8 cellular contexts compared by ENCODE assay signal in genomic region chr14:21510735-21511657, GRCh38. TPM values are rescaled to one million over a fixed set of nuclear protein-coding genes. Genes with fewer than 3 reads are reported as not detected.
A peak's percentile ranks its signal among the peaks of the same experiment; 100 is the strongest.
DNase-seq lines count a peak whose midpoint lies in the region; ATAC-seq and TF ChIP-seq lines count a peak whose summit lies in the region.

TSS of gene METTL3 (minus strand) at chr14:21511340. CDS start at chr14:21511223, 117 bp downstream.

- peak; percentile 100 for DNase-seq in NCI-H69 (lab: John Stamatoyannopoulos, UW)
- DNase-seq in activated CD4-positive, alpha-beta T cell treated with anti-CD3 and anti-CD28 coated beads, Interleukin-2, amount 10 ng/mL, durations not matched to agents 7 days and 5 days: peak; percentile 97
- peak; percentile 97 for DNase-seq in coronary artery (ENCODE audit: low spot score)
- DNase-seq in left colon: peak; percentile 95 to 98
- peak; percentile 94 for DNase-seq in stimulated activated CD4-positive, alpha-beta T cell treated with anti-CD3 and anti-CD28 coated beads, Interleukin-1b, Interleukin-23, amount 100 ng/mL, for 48 hours

- peak within 1 kb of the TSS; percentile 92 for H3K9ac ChIP-seq in BLaER1

- H3K27me3 ChIP-seq in BLaER1: no peaks in the 10 kb centered on the region

- intact Hi-C loops in left colon (cut with DNase I, micrococcal nuclease): no loop called here

- ATAC-seq in GM19328 (IDR thresholded peaks at IDR 0.05; ENCODE audit: unreplicated experiment) (peak; percentile 95), HG03520 (IDR thresholded peaks at IDR 0.05; ENCODE audit: unreplicated experiment) (peak; percentile 98), left colon (peak; percentile 97)

- peaks cover 32% of the 10 kb centered on the region for H3K36me3 Mint-ChIP-seq in activated CD4-positive, alpha-beta T cell treated with anti-CD3 and anti-CD28 coated beads, Interleukin-2, amount 10 ng/mL, durations not matched to agents 7 days and 5 days (ENCODE audit: low read depth)

- peaks cover 38% of the 10 kb centered on the region for H3K4me1 Mint-ChIP-seq in activated CD4-positive, alpha-beta T cell treated with anti-CD3 and anti-CD28 coated beads, Interleukin-2, amount 10 ng/mL, durations not matched to agents 7 days and 5 days

- TF ChIP-seq CTCF in coronary artery (IDR thresholded peaks at IDR 0.05): no peak

- H3K4me2 ChIP-seq in BLaER1: peak within 1 kb of the TSS; percentile 83

- H3K4me1 ChIP-seq in BLaER1: peaks cover 19% of the 10 kb centered on the region

- H3K27me3 Mint-ChIP-seq in activated CD4-positive, alpha-beta T cell treated with anti-CD3 and anti-CD28 coated beads, Interleukin-2, amount 10 ng/mL, durations not matched to agents 7 days and 5 days: peaks cover 3% of the 10 kb centered on the region

- H3K27ac ChIP-seq in BLaER1 (peak within 1 kb of the TSS; percentile 88), coronary artery (peak within 1 kb of the TSS; percentile 57 to 85)

- H3K4me3 Mint-ChIP-seq in activated CD4-positive, alpha-beta T cell treated with anti-CD3 and anti-CD28 coated beads, Interleukin-2, amount 10 ng/mL, durations not matched to agents 7 days and 5 days: peak within 1 kb of the TSS; percentile 99

- H3K4me3 ChIP-seq in BLaER1: peak within 1 kb of the TSS; percentile 85
- H3K4me3 ChIP-seq in coronary artery: peak within 1 kb of the TSS; percentile 98

- peaks cover 11% of the 10 kb centered on the region; the same call in 1 of the 2 replicates for H4K20me1 ChIP-seq in BLaER1

- CTCF ChIA-PET in activated CD4-positive, alpha-beta T cell treated with anti-CD3 and anti-CD28 coated beads, Interleukin-2, amount 10 ng/mL, durations not matched to agents 7 days and 5 days (lab: Charles Lee): interaction anchor here (0.6 to 4.0 kb wide), 12 partner anchors 9 to 1501 kb away, joined by 3 to 24 read pairs (median 3); partner anchors contain the start of genes RAB2B, SALL2 and TOX4

- peak within 1 kb of the TSS; percentile 100 for H3K27ac Mint-ChIP-seq in activated CD4-positive, alpha-beta T cell treated with anti-CD3 and anti-CD28 coated beads, Interleukin-2, amount 10 ng/mL, durations not matched to agents 7 days and 5 days

- H3K9me3 ChIP-seq in BLaER1: no peaks in the 10 kb centered on the region

- H3K9me3 Mint-ChIP-seq in activated CD4-positive, alpha-beta T cell treated with anti-CD3 and anti-CD28 coated beads, Interleukin-2, amount 10 ng/mL, durations not matched to agents 7 days and 5 days: peaks cover 2% of the 10 kb centered on the region

- POLR2A ChIA-PET in activated CD4-positive, alpha-beta T cell treated with anti-CD3 and anti-CD28 coated beads, Interleukin-2, amount 10 ng/mL, durations not matched to agents 7 days and 5 days (lab: Charles Lee): interaction anchor here (0.6 kb wide), 2 partner anchors 9 to 257 kb away, joined by 3 to 4 read pairs; no protein-coding TSS in a partner anchor

- peaks cover 35% of the 10 kb centered on the region for H3K36me3 ChIP-seq in BLaER1

RNA-seq across cellular contexts. Expression of gene METTL3, which starts in this region (rescaled TPM):
- total RNA-seq in activated CD4-positive, alpha-beta T cell treated with anti-CD3 and anti-CD28 coated beads, Interleukin-2, amount 10 ng/mL, durations not matched to agents 7 days and 5 days: 10 to 100 TPM; 80.2 to 81.4 TPM
- total RNA-seq in left colon: 10 to 100 TPM; 24.2 to 28.9 TPM

Comparison
In these comparisons a context has a peak if more than half of its experiments do, and no peak if none do; other contexts are left out.
1. Peak in every context shown above with its lines: DNase-seq, ATAC-seq, H3K4me3 ChIP-seq and H3K27ac ChIP-seq.